Comparison of ENCODE assay signal across 1 cellular context in genomic region chr14:71444030-71444822, GRCh38.
TF ChIP-seq lines count a peak whose summit lies in the region.

No MANE protein-coding gene starts in this region.

TF ChIP-seq in GM12878, 131 proteins besides CTCF, POLR2A, EP300 and RAD21 (continues in another document):
- TF ChIP-seq REST (IDR thresholded peaks at IDR 0.05; ENCODE audit: low read depth, low read length) (no peak), EGR1 (IDR thresholded peaks at IDR 0.05; ENCODE audit: borderline replicate concordance in 1 of 2, low read depth in 2 of 2, low read length in 2 of 2) (no peak), EED (IDR thresholded peaks at IDR 0.05; ENCODE audit: low read depth) (peak; percentile 48; the same call in 1 of the 2 replicates), CBX3 (IDR thresholded peaks at IDR 0.05; ENCODE audit: borderline replicate concordance, low read depth) (no peak), HDAC2 (IDR thresholded peaks at IDR 0.05) (no peak), SMAD1 (IDR thresholded peaks at IDR 0.05; ENCODE audit: low read depth, partially characterized antibody) (no peak), ZSCAN29 (IDR thresholded peaks at IDR 0.05) (no peak), ZNF24 (IDR thresholded peaks at IDR 0.05) (no peak), MYB (IDR thresholded peaks at IDR 0.05; ENCODE audit: borderline replicate concordance, low read depth, low read length) (no peak), SRF (IDR thresholded peaks at IDR 0.05; ENCODE audit: low read depth in 2 of 2, low read length in 2 of 2) (no peak), IRF4 (IDR thresholded peaks at IDR 0.05; ENCODE audit: low read depth, low read length) (no peak), RUNX3 (IDR thresholded peaks at IDR 0.05; ENCODE audit: low read length) (peak; percentile 76), NR2F1 (conservative IDR thresholded peaks at IDR 0.05) (no peak), SMARCA5 (IDR thresholded peaks at IDR 0.05) (no peak), CEBPB (IDR thresholded peaks at IDR 0.05; ENCODE audit: borderline replicate concordance in 1 of 2, low read depth in 2 of 2, low read length in 2 of 2) (no peak), IKZF2 (IDR thresholded peaks at IDR 0.05) (peak; percentile 74 to 75; a peak in 3 of 4 replicates), HCFC1 (IDR thresholded peaks at IDR 0.05; ENCODE audit: low read length) (no peak), KAT2A (conservative IDR thresholded peaks at IDR 0.05; ENCODE audit: control insufficient read depth, low read depth, low read length) (no peak), ZNF592 (IDR thresholded peaks at IDR 0.05) (no peak), RELB (IDR thresholded peaks at IDR 0.05; ENCODE audit: low read depth) (no peak; the same call in 1 of the 2 replicates), ZNF687 (IDR thresholded peaks at IDR 0.05) (peak; percentile 55; the same call in 1 of the 2 replicates), POU2F2 (IDR thresholded peaks at IDR 0.05; ENCODE audit: borderline replicate concordance, low read depth, low read length) (no peak), MEF2B (IDR thresholded peaks at IDR 0.05; ENCODE audit: partially characterized antibody, poor library complexity, severe bottlenecking) (peak; percentile 92), ZNF274 (IDR thresholded peaks at IDR 0.05; ENCODE audit: insufficient read depth, insufficient read length) (no peak), KLF5 (IDR thresholded peaks at IDR 0.05; ENCODE audit: partially characterized antibody) (no peak), IRF5 (IDR thresholded peaks at IDR 0.05; ENCODE audit: borderline replicate concordance) (no peak), FOS (IDR thresholded peaks at IDR 0.05; ENCODE audit: borderline replicate concordance, extremely low read depth, insufficient read length) (no peak), NBN (IDR thresholded peaks at IDR 0.05) (no peak), GABPA (IDR thresholded peaks at IDR 0.05; ENCODE audit: low read depth) (no peak), RB1 (IDR thresholded peaks at IDR 0.05; ENCODE audit: borderline replicate concordance) (no peak), PRDM15 (CRISPR knock-in tag; IDR thresholded peaks at IDR 0.05) (no peak), TARDBP (IDR thresholded peaks at IDR 0.05; ENCODE audit: borderline replicate concordance) (no peak), TBL1XR1 (IDR thresholded peaks at IDR 0.05; ENCODE audit: low read depth, low read length) (no peak), STAT1 (conservative IDR thresholded peaks at IDR 0.05) (no peak), SIX5 (IDR thresholded peaks at IDR 0.05; ENCODE audit: low read depth, low read length, severe bottlenecking) (no peak), PML (IDR thresholded peaks at IDR 0.05; ENCODE audit: low read length) (no peak), POLR2AphosphoS2 (IDR thresholded peaks at IDR 0.05; ENCODE audit: low read depth, low read length) (no peak), TAF1 (IDR thresholded peaks at IDR 0.05; ENCODE audit: borderline replicate concordance, low read depth, low read length) (no peak), ETV6 (conservative IDR thresholded peaks at IDR 0.05 in 1 of 2, IDR thresholded peaks at IDR 0.05 in 1 of 2; ENCODE audit: borderline replicate concordance in 1 of 2, low read depth in 1 of 2) (no peak), SP1 (IDR thresholded peaks at IDR 0.05; ENCODE audit: low read depth, low read length) (no peak)
